Comparison of ENCODE assay signal across 1 cellular context in genomic region chr21:42171091-42172053, GRCh38.
TF ChIP-seq lines count a peak whose summit lies in the region.

No MANE protein-coding gene starts in this region.

TF ChIP-seq in HEK293, 187 proteins besides CTCF, POLR2A, EP300 and RAD21 (continued from another document):
- TF ChIP-seq ZBTB44 (tag by site-specific recombination; IDR thresholded peaks at IDR 0.05) (peak; percentile 11; the same call in 1 of the 2 replicates), ZNF292 (tag by site-specific recombination; IDR thresholded peaks at IDR 0.05; ENCODE audit: borderline replicate concordance, low read depth) (no peak), ZSCAN16 (tag by site-specific recombination; IDR thresholded peaks at IDR 0.05) (no peak), ZNF544 (tag by site-specific recombination; IDR thresholded peaks at IDR 0.05) (peak; percentile 53; the same call in 1 of the 2 replicates), ZNF707 (tag by site-specific recombination; IDR thresholded peaks at IDR 0.05) (no peak)
